1 cellular context compared by ENCODE assay signal in genomic region chr2:239758325-239758877, GRCh38.
A peak's percentile ranks its signal among the peaks of the same experiment; 100 is the strongest.
TF ChIP-seq lines count a peak whose summit lies in the region.

No MANE protein-coding gene starts in this region.

TF ChIP-seq in HEK293, 187 proteins besides CTCF, POLR2A, EP300 and RAD21 (continued from another document):
- TF ChIP-seq FEZF1 (tag by site-specific recombination; IDR thresholded peaks at IDR 0.05) (peak; percentile 27; the same call in 1 of the 2 replicates), ZSCAN30 (tag by site-specific recombination; IDR thresholded peaks at IDR 0.05) (no peak)
